ENCODE assay signal across 17 cellular contexts in genomic region chr7:134847834-134848233, GRCh38.
"Had no signal": no experiment of that assay in that cellular context is flagged by ENCODE, and none has a peak within 500 bp of the region (broad histone marks: within the 10 kb centered on the region; RNA-seq: fewer than 3 reads in every experiment).

No MANE protein-coding gene starts in this region.

- H3K27ac Mint-ChIP-seq: activated naive CD4-positive, alpha-beta T cell treated with anti-CD3 and anti-CD28 coated beads for 36 hours; activated naive CD8-positive, alpha-beta T cell treated with anti-CD3 and anti-CD28 coated beads, Interleukin-2, amount 50 U/mL, for 24 hours; activated T-helper 17 cell treated with anti-CD3 and anti-CD28 coated beads, Interleukin-2, amount 50 U/mL, for 72 hours; mesothelial cell of epicardium; stimulated activated naive CD8-positive, alpha-beta T cell treated with anti-CD3 and anti-CD28 coated beads, Interleukin-15, Interleukin-2, amounts not matched to agents 100 ng/mL and 50 ng/mL, for 24 hours had no signal

- H3K4me3 ChIP-seq: cardiac muscle cell, lung, SK-N-MC, testis had no signal

- H3K4me3 Mint-ChIP-seq: activated naive CD4-positive, alpha-beta T cell treated with anti-CD3 and anti-CD28 coated beads for 36 hours; activated naive CD8-positive, alpha-beta T cell treated with anti-CD3 and anti-CD28 coated beads, Interleukin-2, amount 50 U/mL, for 24 hours; activated T-helper 17 cell treated with anti-CD3 and anti-CD28 coated beads, Interleukin-2, amount 50 U/mL, for 72 hours; mesothelial cell of epicardium; stimulated activated naive CD8-positive, alpha-beta T cell treated with anti-CD3 and anti-CD28 coated beads, Interleukin-15, Interleukin-2, amounts not matched to agents 100 ng/mL and 50 ng/mL, for 24 hours had no signal

- H3K27me3 ChIP-seq: cardiac muscle cell, testis had no signal

- H3K27ac ChIP-seq: cardiac muscle cell, SK-N-MC had no signal

- DNase-seq: activated CD4-positive, CD25-positive, alpha-beta regulatory T cell treated with anti-CD3 and anti-CD28 coated beads, Interleukin-2, amount 50 U/mL, for 72 hours; activated naive CD4-positive, alpha-beta T cell treated with anti-CD3 and anti-CD28 coated beads for 36 hours; activated naive CD8-positive, alpha-beta T cell treated with anti-CD3 and anti-CD28 coated beads, Interleukin-2, amount 50 U/mL, for 24 hours; activated T-cell treated with anti-CD3 and anti-CD28 coated beads for 4 hours; foreskin fibroblast; stimulated activated CD4-positive, alpha-beta T cell treated with anti-CD3 and anti-CD28 coated beads, Interleukin-15, amount 100 ng/mL, for 24 hours; stimulated activated CD4-positive, alpha-beta T cell treated with anti-CD3 and anti-CD28 coated beads, Interleukin-4, amount 100 ng/mL, for 4 hours; stimulated activated CD8-positive, alpha-beta memory T cell treated with anti-CD3 and anti-CD28 coated beads, Interleukin-4, amount 100 ng/mL, for 48 hours; T-helper 1 cell; T1000; testis had no signal

- H3K9me3 ChIP-seq: testis had no signal

- ATAC-seq: activated naive CD8-positive, alpha-beta T cell treated with anti-CD3 and anti-CD28 coated beads, Interleukin-2, amount 50 U/mL, for 24 hours; activated T-helper 17 cell treated with anti-CD3 and anti-CD28 coated beads, Interleukin-2, amount 50 U/mL, for 72 hours had no signal

- H3K4me1 Mint-ChIP-seq: activated T-helper 17 cell treated with anti-CD3 and anti-CD28 coated beads, Interleukin-2, amount 50 U/mL, for 72 hours had no signal

- H3K9me3 Mint-ChIP-seq: activated naive CD8-positive, alpha-beta T cell treated with anti-CD3 and anti-CD28 coated beads, Interleukin-2, amount 50 U/mL, for 24 hours; mesothelial cell of epicardium had no signal

- H3K27me3 Mint-ChIP-seq: activated naive CD8-positive, alpha-beta T cell treated with anti-CD3 and anti-CD28 coated beads, Interleukin-2, amount 50 U/mL, for 24 hours; activated T-helper 17 cell treated with anti-CD3 and anti-CD28 coated beads, Interleukin-2, amount 50 U/mL, for 72 hours; stimulated activated naive CD8-positive, alpha-beta T cell treated with anti-CD3 and anti-CD28 coated beads, Interleukin-15, Interleukin-2, amounts not matched to agents 100 ng/mL and 50 ng/mL, for 24 hours had no signal
